ENCODE assay signal across 1 cellular context in genomic region chr3:181715601-181716340, GRCh38.
TF ChIP-seq lines count a peak whose summit lies in the region.

No MANE protein-coding gene starts in this region.

TF ChIP-seq in HEK293, 187 proteins besides CTCF, POLR2A, EP300 and RAD21 (continued from another document):
- no peak for TF ChIP-seq GLI4 (tag by site-specific recombination; IDR thresholded peaks at IDR 0.05)
- TF ChIP-seq PRDM10 (tag by site-specific recombination; IDR thresholded peaks at IDR 0.05): peak; percentile 69
- TF ChIP-seq ZNF202 (tag by site-specific recombination; IDR thresholded peaks at IDR 0.05; ENCODE audit: borderline replicate concordance): no peak
- peak; percentile 61 for TF ChIP-seq ZFHX2 (tag by site-specific recombination; conservative IDR thresholded peaks at IDR 0.05)
- no peak for TF ChIP-seq ZFP41 (tag by site-specific recombination; IDR thresholded peaks at IDR 0.05; ENCODE audit: borderline replicate concordance)
- no peak for TF ChIP-seq KLF9 (tag by site-specific recombination; IDR thresholded peaks at IDR 0.05; ENCODE audit: low read depth)
- TF ChIP-seq ZNF639 (tag by site-specific recombination; IDR thresholded peaks at IDR 0.05): no peak
- TF ChIP-seq ZNF658 (tag by site-specific recombination; IDR thresholded peaks at IDR 0.05): no peak
- 0 out of 2 replicates have a peak, but pooled peaks have one; percentile 5 for TF ChIP-seq ZBTB17 (tag by site-specific recombination; IDR thresholded peaks at IDR 0.05)
- no peak for TF ChIP-seq REPIN1 (tag by site-specific recombination; IDR thresholded peaks at IDR 0.05; ENCODE audit: low read depth)
- no peak for TF ChIP-seq MZF1 (tag by site-specific recombination; IDR thresholded peaks at IDR 0.05; ENCODE audit: borderline replicate concordance)
- no peak for TF ChIP-seq ZBTB26 (tag by site-specific recombination; optimal IDR thresholded peaks at IDR 0.05)
- TF ChIP-seq ZNF707 (tag by site-specific recombination; IDR thresholded peaks at IDR 0.05): no peak
